In the genomic region with DNA sequence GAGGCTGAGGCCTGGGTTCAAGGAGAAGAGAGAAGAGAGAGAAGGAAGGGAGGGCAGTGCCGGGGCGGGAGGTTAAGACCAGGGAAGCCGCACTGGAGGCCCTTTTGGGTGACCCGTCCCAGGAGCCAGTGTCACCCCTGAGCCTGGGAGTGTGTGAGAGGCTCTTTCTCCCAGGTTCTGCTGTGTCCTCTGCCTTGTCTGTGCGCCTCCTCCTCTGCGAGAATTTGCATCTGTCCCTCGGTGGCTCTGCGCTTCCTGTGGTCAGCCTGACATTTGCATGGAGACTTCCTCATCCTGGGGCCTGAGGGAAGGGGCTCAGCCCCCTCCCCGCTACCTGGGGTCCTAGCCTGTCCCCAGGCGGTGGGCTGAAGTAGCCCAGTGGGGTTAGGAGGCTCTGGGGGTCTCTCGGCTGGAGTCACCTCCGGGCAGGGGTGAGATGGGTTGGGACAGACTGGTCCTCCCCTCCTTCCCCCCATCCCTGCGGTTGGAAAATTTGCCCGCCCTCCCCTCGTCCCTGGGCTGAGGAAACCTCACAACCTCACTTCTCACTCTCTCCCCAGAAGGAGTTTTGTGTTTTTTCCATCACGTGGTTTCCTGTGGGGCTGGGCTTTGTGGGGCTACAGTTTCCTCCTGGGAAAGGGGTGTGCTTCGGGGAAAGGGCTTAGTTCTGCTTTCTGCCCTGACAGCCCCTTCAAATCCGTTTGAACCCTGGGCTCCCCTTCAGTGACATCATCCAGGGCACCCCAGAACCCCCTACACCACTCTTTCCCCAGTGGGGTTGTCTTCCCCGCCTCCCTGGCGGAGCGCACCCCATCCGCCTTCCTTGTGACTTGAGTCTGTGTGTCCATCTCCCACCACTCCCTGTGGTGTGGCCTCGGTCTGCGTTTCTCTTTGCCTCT, we compare ENCODE assay signal across 9 cellular contexts. TPM values are rescaled to one million over a fixed set of nuclear protein-coding genes. Genes with fewer than 3 reads are reported as not detected.
A peak's percentile ranks its signal among the peaks of the same experiment; 100 is the strongest.
DNase-seq lines count a peak whose midpoint lies in the region; ATAC-seq and TF ChIP-seq lines count a peak whose summit lies in the region.
"Had no signal": no experiment of that assay in that cellular context is flagged by ENCODE, and none has a peak within 500 bp of the region (broad histone marks: within the 10 kb centered on the region; RNA-seq: fewer than 3 reads in every experiment).

No MANE protein-coding gene starts in this region.

- peaks cover 68% of the 10 kb centered on the region for H3K4me1 Mint-ChIP-seq in activated naive CD8-positive, alpha-beta T cell (ENCODE audit: low read depth)

- H3K9me3 ChIP-seq in SK-N-MC (ENCODE audit: low read depth, low read length) (no peaks in the 10 kb centered on the region), lower lobe of right lung (no peaks in the 10 kb centered on the region)

- H3K36me3 ChIP-seq in SK-N-MC (ENCODE audit: insufficient read depth, low read length) = no peaks in the 10 kb centered on the region
- peaks cover 34% of the 10 kb centered on the region for H3K36me3 ChIP-seq in lower lobe of right lung

- H3K27me3 ChIP-seq in lower lobe of right lung (ENCODE audit: low read depth) = no peaks in the 10 kb centered on the region

- H3K4me3 Mint-ChIP-seq in activated naive CD8-positive, alpha-beta T cell = peak overlapping the region; percentile 97

- peak overlapping the region; percentile 75 for H3K27ac ChIP-seq in SK-N-MC
- H3K27ac ChIP-seq in lower lobe of right lung = peak overlapping the region; percentile 79

- H3K4me1 ChIP-seq in lower lobe of right lung = peaks cover 73% of the 10 kb centered on the region

- H3K4me3 ChIP-seq in SK-N-MC (peak overlapping the region; percentile 35; the same call in 1 of the 2 replicates), lower lobe of right lung (peak overlapping the region; percentile 65)

- no peaks in the 10 kb centered on the region for H3K9me3 Mint-ChIP-seq in activated naive CD8-positive, alpha-beta T cell (ENCODE audit: low read depth)

- peak; percentile 29 for ATAC-seq in GM18520 (IDR thresholded peaks at IDR 0.05; ENCODE audit: unreplicated experiment)
- peak; percentile 51 for ATAC-seq in HG02885 (IDR thresholded peaks at IDR 0.05; ENCODE audit: poor library complexity, unreplicated experiment)
- ATAC-seq in lower lobe of right lung = peak; percentile 60 to 69

- peaks cover 25% of the 10 kb centered on the region for H3K36me3 Mint-ChIP-seq in activated naive CD8-positive, alpha-beta T cell

- intact Hi-C loops in lower lobe of right lung (cut with DNase I) = no loop called here

- H3K9ac ChIP-seq in SK-N-MC (ENCODE audit: insufficient read length) = peak overlapping the region; percentile 42

- TF ChIP-seq CTCF in lower lobe of right lung (IDR thresholded peaks at IDR 0.05) = no peak

- DNase-seq in SK-N-MC (ENCODE audit: low read depth, low spot score) (no peak), lower lobe of right lung (peak; percentile 83), NCI-H2227 (lab: John Stamatoyannopoulos, UW; ENCODE audit: unreplicated experiment) (no peak), NCI-H446 treated with DMSO at 0.1 percent for 48 hours (lab: John Stamatoyannopoulos, UW) (no peak)
- peak; percentile 83 to 93 for DNase-seq in stimulated activated CD8-positive, alpha-beta memory T cell treated with anti-CD3 and anti-CD28 coated beads, Interleukin-7, amount 100 ng/mL, for 4 hours (ENCODE audit: low read depth in 2 of 2)

- H3K27me3 Mint-ChIP-seq in activated naive CD8-positive, alpha-beta T cell = no peaks in the 10 kb centered on the region

- peak overlapping the region; percentile 98 for H3K27ac Mint-ChIP-seq in activated naive CD8-positive, alpha-beta T cell

RNA-seq across cellular contexts. Expression of gene PTPN6, which starts 2.5 kb away (rescaled TPM):
- total RNA-seq in lower lobe of right lung = 209 TPM

RNA-seq across cellular contexts. Expression of gene C12orf57, which starts 9.8 kb away (rescaled TPM):
- 181 TPM for total RNA-seq in lower lobe of right lung

RNA-seq across cellular contexts. Expression of gene RNU7-1, which starts 10.1 kb away (rescaled TPM):
- total RNA-seq in lower lobe of right lung = not detected
- total RNA-seq: T-helper 1 cell treated with Interleukin-12 subunit alpha and Interleukin-12 subunit beta and Interleukin-4 antibody, amounts not matched to agents 30 ng/mL and 1 ng/mL, for 36 hours had no signal

RNA-seq across cellular contexts. Expression of gene PHB2, which starts 16.8 kb away (rescaled TPM):
- total RNA-seq in lower lobe of right lung = 138 TPM

RNA-seq across cellular contexts. Expression of gene EMG1, which starts 17.0 kb away (rescaled TPM):
- 39.6 TPM for total RNA-seq in lower lobe of right lung

Comparison
In these comparisons a context has a peak if more than half of its experiments do, and no peak if none do; other contexts are left out.
1. DNase-seq: peak in lower lobe of right lung (single experiment) and stimulated activated CD8-positive, alpha-beta memory T cell treated with anti-CD3 and anti-CD28 coated beads, Interleukin-7, amount 100 ng/mL, for 4 hours (2 of 2); none in SK-N-MC (single experiment), NCI-H2227 (single experiment) and NCI-H446 treated with DMSO at 0.1 percent for 48 hours (single experiment).
2. Peak in every context shown above with its lines, with median percentiles within 50 percentile points of each other: ATAC-seq.